Comparison of ENCODE assay signal across 35 cellular contexts in genomic region chr6:4591218-4591617, GRCh38.
DNase-seq lines count a peak whose midpoint lies in the region; ATAC-seq and TF ChIP-seq lines count a peak whose summit lies in the region.
"Had no signal": no experiment of that assay in that cellular context is flagged by ENCODE, and none has a peak within 500 bp of the region (broad histone marks: within the 10 kb centered on the region; RNA-seq: fewer than 3 reads in every experiment).

No MANE protein-coding gene starts in this region.

- H3K27ac Mint-ChIP-seq in stimulated activated naive CD8-positive, alpha-beta T cell treated with anti-CD3 and anti-CD28 coated beads, Interleukin-15, Interleukin-2, amounts not matched to agents 100 ng/mL and 50 ng/mL, for 24 hours: peak overlapping the region; percentile 4
- no peak overlapping the region for H3K27ac Mint-ChIP-seq in stimulated activated naive CD8-positive, alpha-beta T cell treated with anti-CD3 and anti-CD28 coated beads, Interleukin-15, amount 100 ng/mL, for 72 hours
- H3K27ac Mint-ChIP-seq in neural crest cell (ENCODE audit: unreplicated experiment): peak overlapping the region; percentile 22
- H3K27ac Mint-ChIP-seq in osteocyte (ENCODE audit: unreplicated experiment): no peak overlapping the region
- H3K27ac Mint-ChIP-seq: B cell; CD14-positive monocyte; CD4-positive, alpha-beta memory T cell; CD4-positive, alpha-beta T cell; CD8-positive, alpha-beta T cell had no signal

- H3K9me3 Mint-ChIP-seq in stimulated activated naive CD8-positive, alpha-beta T cell treated with anti-CD3 and anti-CD28 coated beads, Interleukin-15, Interleukin-2, amounts not matched to agents 100 ng/mL and 50 ng/mL, for 24 hours: no peaks in the 10 kb centered on the region
- H3K9me3 Mint-ChIP-seq in stimulated activated naive CD8-positive, alpha-beta T cell treated with anti-CD3 and anti-CD28 coated beads, Interleukin-15, amount 100 ng/mL, for 72 hours: peaks cover 3 to 9% of the 10 kb centered on the region in 2 donors
- H3K9me3 Mint-ChIP-seq in neural crest cell (peaks cover 10% of the 10 kb centered on the region), osteocyte (ENCODE audit: unreplicated experiment) (peaks cover 7% of the 10 kb centered on the region)
- H3K9me3 Mint-ChIP-seq: CD4-positive, alpha-beta T cell; CD8-positive, alpha-beta memory T cell; CD8-positive, alpha-beta T cell had no signal

- no peak overlapping the region for H3K4me3 ChIP-seq in esophagus muscularis mucosa
- H3K4me3 ChIP-seq in coronary artery: no peak overlapping the region
- H3K4me3 ChIP-seq: A549; BLaER1; BLaER1 treated with 17β-estradiol and CSF1 and Interleukin-3, amounts not matched to agents 10 nM and 100 nM had no signal

- TF ChIP-seq POLR2A in esophagus muscularis mucosa (IDR thresholded peaks at IDR 0.05; ENCODE audit: low read depth): no peak

- peaks cover 9% of the 10 kb centered on the region for H3K4me1 Mint-ChIP-seq in stimulated activated naive CD8-positive, alpha-beta T cell treated with anti-CD3 and anti-CD28 coated beads, Interleukin-15, Interleukin-2, amounts not matched to agents 100 ng/mL and 50 ng/mL, for 24 hours (ENCODE audit: low read depth)
- peaks cover 9% of the 10 kb centered on the region for H3K4me1 Mint-ChIP-seq in stimulated activated naive CD8-positive, alpha-beta T cell treated with anti-CD3 and anti-CD28 coated beads, Interleukin-15, amount 100 ng/mL, for 72 hours
- H3K4me1 Mint-ChIP-seq in neural crest cell: peaks cover under 1% of the 10 kb centered on the region
- peaks cover 9% of the 10 kb centered on the region for H3K4me1 Mint-ChIP-seq in osteocyte (ENCODE audit: unreplicated experiment)
- H3K4me1 Mint-ChIP-seq: B cell; CD4-positive, alpha-beta memory T cell; CD4-positive, CD25-positive, alpha-beta regulatory T cell; CD8-positive, alpha-beta memory T cell had no signal

- no peaks in the 10 kb centered on the region for H3K27me3 ChIP-seq in esophagus muscularis mucosa
- H3K27me3 ChIP-seq: BE2C; BLaER1; BLaER1 treated with 17β-estradiol and CSF1 and Interleukin-3, amounts not matched to agents 10 nM and 100 nM had no signal

- intact Hi-C loops in esophagus muscularis mucosa (cut with DNase I): no loop called here

- no peaks in the 10 kb centered on the region for H3K36me3 ChIP-seq in esophagus muscularis mucosa
- H3K36me3 ChIP-seq: BE2C; BLaER1; BLaER1 treated with 17β-estradiol and CSF1 and Interleukin-3, amounts not matched to agents 10 nM and 100 nM had no signal

- H3K27me3 Mint-ChIP-seq in stimulated activated naive CD8-positive, alpha-beta T cell treated with anti-CD3 and anti-CD28 coated beads, Interleukin-15, Interleukin-2, amounts not matched to agents 100 ng/mL and 50 ng/mL, for 24 hours: peaks cover 3% of the 10 kb centered on the region
- peaks cover 13% of the 10 kb centered on the region for H3K27me3 Mint-ChIP-seq in stimulated activated naive CD8-positive, alpha-beta T cell treated with anti-CD3 and anti-CD28 coated beads, Interleukin-15, amount 100 ng/mL, for 72 hours
- H3K27me3 Mint-ChIP-seq in neural crest cell (ENCODE audit: low read depth): no peaks in the 10 kb centered on the region
- no peaks in the 10 kb centered on the region for H3K27me3 Mint-ChIP-seq in osteocyte (ENCODE audit: unreplicated experiment)
- H3K27me3 Mint-ChIP-seq: CD4-positive, alpha-beta T cell; CD4-positive, CD25-positive, alpha-beta regulatory T cell had no signal

- H3K36me3 Mint-ChIP-seq in stimulated activated naive CD8-positive, alpha-beta T cell treated with anti-CD3 and anti-CD28 coated beads, Interleukin-15, Interleukin-2, amounts not matched to agents 100 ng/mL and 50 ng/mL, for 24 hours (ENCODE audit: low read depth): no peaks in the 10 kb centered on the region
- H3K36me3 Mint-ChIP-seq in neural crest cell (ENCODE audit: low read depth) (no peaks in the 10 kb centered on the region), osteocyte (ENCODE audit: unreplicated experiment) (no peaks in the 10 kb centered on the region)
- H3K36me3 Mint-ChIP-seq: CD14-positive monocyte; CD4-positive, alpha-beta memory T cell; CD4-positive, CD25-positive, alpha-beta regulatory T cell; CD8-positive, alpha-beta memory T cell; CD8-positive, alpha-beta T cell had no signal

- DNase-seq in stimulated activated naive CD8-positive, alpha-beta T cell treated with anti-CD3 and anti-CD28 coated beads, Interleukin-15, amount 100 ng/mL, for 72 hours: no peak
- DNase-seq in esophagus muscularis mucosa (ENCODE audit: extremely low spot score) (peak; percentile 62), neural crest cell (ENCODE audit: low read depth, low spot score) (no peak), osteocyte (ENCODE audit: extremely low spot score, unreplicated experiment) (peak; percentile 25), coronary artery (ENCODE audit: low spot score) (no peak), NCI-H2029 (lab: John Stamatoyannopoulos, UW) (no peak), COLO668 (lab: John Stamatoyannopoulos, UW; ENCODE audit: unreplicated experiment) (no peak)
- DNase-seq: 8988T; ACHN; AML-193; BE2C; C1 segment of cervical spinal cord; Caco-2; Calu3; CD4-positive, alpha-beta memory T cell; CD4-positive, alpha-beta T cell; CD4-positive, CD25-positive, alpha-beta regulatory T cell; CD8-positive, alpha-beta memory T cell; CD8-positive, alpha-beta T cell; COR-L47; DMS 273 treated with DMSO at 0.1 percent for 48 hours; DMS153; DMS53; DMS79; DMS79 treated with DMSO at 0.1 percent for 48 hours; DND-41; EL had no signal

- H3K4me3 Mint-ChIP-seq in stimulated activated naive CD8-positive, alpha-beta T cell treated with anti-CD3 and anti-CD28 coated beads, Interleukin-15, Interleukin-2, amounts not matched to agents 100 ng/mL and 50 ng/mL, for 24 hours: no peak overlapping the region
- H3K4me3 Mint-ChIP-seq in stimulated activated naive CD8-positive, alpha-beta T cell treated with anti-CD3 and anti-CD28 coated beads, Interleukin-15, amount 100 ng/mL, for 72 hours: no peak overlapping the region
- no peak overlapping the region for H3K4me3 Mint-ChIP-seq in neural crest cell
- no peak overlapping the region for H3K4me3 Mint-ChIP-seq in osteocyte (ENCODE audit: unreplicated experiment)
- H3K4me3 Mint-ChIP-seq: B cell; CD14-positive monocyte; CD4-positive, alpha-beta memory T cell; CD4-positive, alpha-beta T cell; CD4-positive, CD25-positive, alpha-beta regulatory T cell; CD8-positive, alpha-beta memory T cell; CD8-positive, alpha-beta T cell had no signal

- TF ChIP-seq CTCF in esophagus muscularis mucosa (IDR thresholded peaks at IDR 0.05) (no peak), neural crest cell (conservative IDR thresholded peaks at IDR 0.05) (no peak), osteocyte (IDR thresholded peaks at IDR 0.05) (no peak), coronary artery (IDR thresholded peaks at IDR 0.05) (no peak)

- peaks cover 0 to 3% (median 0%) of the 10 kb centered on the region in 4 donors for H3K4me1 ChIP-seq in esophagus muscularis mucosa
- H3K4me1 ChIP-seq: A549, BE2C, BLaER1 had no signal

- no peak overlapping the region for H3K27ac ChIP-seq in esophagus muscularis mucosa (replicated peaks in 1 of 4)
- no peak overlapping the region for H3K27ac ChIP-seq in coronary artery
- H3K27ac ChIP-seq: 22Rv1; A549; BLaER1; BLaER1 treated with 17β-estradiol and CSF1 and Interleukin-3, amounts not matched to agents 10 nM and 100 nM; C4-2B had no signal

- 82% methylated on average over 6 of the region's 6 CpGs for WGBS in esophagus muscularis mucosa

- H3K9me3 ChIP-seq in esophagus muscularis mucosa: no peaks in the 10 kb centered on the region
- H3K9me3 ChIP-seq: A549; BE2C; BLaER1; BLaER1 treated with 17β-estradiol and CSF1 and Interleukin-3, amounts not matched to agents 10 nM and 100 nM; Caco-2 had no signal

- no peak for ATAC-seq in stimulated activated naive CD8-positive, alpha-beta T cell treated with anti-CD3 and anti-CD28 coated beads, Interleukin-15, amount 100 ng/mL, for 72 hours
- ATAC-seq: A549; CD8-positive, alpha-beta T cell had no signal

- no peak for TF ChIP-seq EP300 in esophagus muscularis mucosa (IDR thresholded peaks at IDR 0.05)

Comparison
In these comparisons a context has a peak if more than half of its experiments do, and no peak if none do; other contexts are left out.
1. H3K27ac Mint-ChIP-seq: peak in stimulated activated naive CD8-positive, alpha-beta T cell treated with anti-CD3 and anti-CD28 coated beads, Interleukin-15, Interleukin-2, amounts not matched to agents 100 ng/mL and 50 ng/mL, for 24 hours (single experiment) and neural crest cell (single experiment); none in stimulated activated naive CD8-positive, alpha-beta T cell treated with anti-CD3 and anti-CD28 coated beads, Interleukin-15, amount 100 ng/mL, for 72 hours (0 of 2) and osteocyte (single experiment).
2. DNase-seq: peak in esophagus muscularis mucosa (single experiment) and osteocyte (single experiment); none in stimulated activated naive CD8-positive, alpha-beta T cell treated with anti-CD3 and anti-CD28 coated beads, Interleukin-15, amount 100 ng/mL, for 72 hours (0 of 2), neural crest cell (single experiment), coronary artery (single experiment), NCI-H2029 (single experiment) and COLO668 (single experiment).